Comparison of ENCODE assay signal across 8 cellular contexts in the genomic region with DNA sequence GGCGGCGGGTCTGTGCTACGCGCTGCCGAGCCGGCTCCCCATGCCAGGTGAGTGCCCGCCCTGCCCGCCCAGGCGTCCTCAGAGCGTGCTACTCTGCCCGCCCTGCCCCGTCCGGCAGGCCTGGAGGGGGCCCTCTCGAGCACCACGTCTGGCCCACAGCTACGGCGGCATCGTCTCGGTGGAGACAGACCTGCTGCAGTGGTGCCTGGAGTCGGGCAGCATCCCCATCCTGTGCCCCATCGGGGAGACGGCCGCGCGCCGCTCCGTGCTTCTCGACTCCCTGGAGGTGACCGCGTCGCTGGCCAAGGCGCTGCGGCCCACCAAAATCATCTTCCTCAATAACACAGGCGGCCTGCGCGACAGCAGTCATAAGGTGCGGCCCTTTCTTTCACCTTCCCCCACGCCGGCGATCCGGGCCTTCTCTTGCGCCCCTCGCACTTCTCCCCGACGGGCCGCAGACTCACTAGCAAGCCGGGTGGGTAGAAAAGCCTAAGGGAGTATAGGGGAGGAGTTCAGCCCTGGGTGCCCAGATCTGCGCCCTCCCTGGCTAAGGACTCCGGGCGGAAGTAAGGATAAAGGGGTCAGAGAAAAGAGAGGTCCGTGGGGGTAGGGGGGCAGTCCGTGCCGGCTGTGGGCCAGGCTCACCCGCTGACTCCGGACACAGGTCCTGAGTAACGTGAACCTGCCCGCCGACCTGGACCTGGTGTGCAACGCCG. TPM values are rescaled to one million over a fixed set of nuclear protein-coding genes. Genes with fewer than 3 reads are reported as not detected.
DNase-seq lines count a peak whose midpoint lies in the region; ATAC-seq, FAIRE-seq and TF ChIP-seq lines count a peak whose summit lies in the region.

No MANE protein-coding gene starts in this region.

- H3K9me3 ChIP-seq in BLaER1 (no peaks in the 10 kb centered on the region), mucosa of rectum (ENCODE audit: control insufficient read depth in 2 of 2, low read length in 2 of 2) (no peaks in the 10 kb centered on the region)

- peak overlapping the region in 1 of 2 donors; percentile 91 for H3K27ac Mint-ChIP-seq in effector memory CD8-positive, alpha-beta T cell
- H3K27ac Mint-ChIP-seq in type B pancreatic cell, result peak overlapping the region; percentile 77

- H3K4me2 ChIP-seq in BLaER1, result peak overlapping the region; percentile 100

- peak; percentile 36 for ATAC-seq in effector memory CD8-positive, alpha-beta T cell (replicated peaks)

- H3K9ac ChIP-seq in BLaER1 (peak overlapping the region; percentile 28; the same call in 1 of the 2 replicates), mucosa of rectum (ENCODE audit: low read depth in 1 of 2, low read length in 2 of 2) (peak overlapping the region in 1 of 2 donors; percentile 78)

- H3K4me1 Mint-ChIP-seq in effector memory CD8-positive, alpha-beta T cell (ENCODE audit: low read depth in 2 of 2), result peaks cover 17 to 23% of the 10 kb centered on the region in 2 donors
- peaks cover 13% of the 10 kb centered on the region for H3K4me1 Mint-ChIP-seq in type B pancreatic cell (ENCODE audit: unreplicated experiment)

- H3K4me3 ChIP-seq in BLaER1, result peak overlapping the region; percentile 75
- peak overlapping the region; percentile 41 for H3K4me3 ChIP-seq in HFF-Myc (replicated peaks; ENCODE audit: low read depth, low read length)
- H3K4me3 ChIP-seq in mucosa of rectum (ENCODE audit: low read length in 2 of 2), result peak overlapping the region; percentile 63 to 82

- H3K36me3 ChIP-seq in BLaER1 (peaks cover 12% of the 10 kb centered on the region; the same call in 1 of the 2 replicates), mucosa of rectum (ENCODE audit: control insufficient read depth in 2 of 2, insufficient read depth in 2 of 2, low read length in 2 of 2) (peaks cover 0 to 4% of the 10 kb centered on the region in 2 donors)

- H3K27me3 ChIP-seq in BLaER1, result peaks cover 65% of the 10 kb centered on the region
- H3K27me3 ChIP-seq in mucosa of rectum (ENCODE audit: control insufficient read depth in 2 of 2, insufficient read depth in 2 of 2, low read length in 2 of 2), result peaks cover 12 to 16% of the 10 kb centered on the region in 2 donors

- no peaks in the 10 kb centered on the region for H3K27me3 Mint-ChIP-seq in effector memory CD8-positive, alpha-beta T cell
- peaks cover 51% of the 10 kb centered on the region for H3K27me3 Mint-ChIP-seq in type B pancreatic cell

- DNase-seq in HFF-Myc (ENCODE audit: extremely low read depth, low read depth), result no peak
- peak; percentile 23 for DNase-seq in activated CD4-positive, alpha-beta T cell treated with anti-CD3 and anti-CD28 coated beads for 1 hour
- DNase-seq in effector memory CD8-positive, alpha-beta T cell, result peak; percentile 27 to 40 (median 33)
- DNase-seq in type B pancreatic cell (ENCODE audit: extremely low spot score, unreplicated experiment), result no peak
- no peak for DNase-seq in HTR-8/SVneo (ENCODE audit: insufficient read length, low spot score)
- DNase-seq in midbrain (lab: John Stamatoyannopoulos, UW), result no peak

- H3K9me3 Mint-ChIP-seq in effector memory CD8-positive, alpha-beta T cell, result no peaks in the 10 kb centered on the region
- H3K9me3 Mint-ChIP-seq in type B pancreatic cell, result no peaks in the 10 kb centered on the region

- TF ChIP-seq CTCF in HFF-Myc (IDR thresholded peaks at IDR 0.05; ENCODE audit: low read depth, low read length, missing control alignments), result no peak
- peak; percentile 24 for TF ChIP-seq CTCF in type B pancreatic cell (conservative IDR thresholded peaks at IDR 0.05)

- H3K36me3 Mint-ChIP-seq in effector memory CD8-positive, alpha-beta T cell (ENCODE audit: insufficient read depth), result peaks cover 18% of the 10 kb centered on the region
- H3K36me3 Mint-ChIP-seq in type B pancreatic cell, result peaks cover 6% of the 10 kb centered on the region

- FAIRE-seq in HTR-8/SVneo (lab: Jason Lieb, UNC), result no peak

- peak overlapping the region; percentile 78 to 83 for H3K4me3 Mint-ChIP-seq in effector memory CD8-positive, alpha-beta T cell
- peak overlapping the region; percentile 90 for H3K4me3 Mint-ChIP-seq in type B pancreatic cell

- H3K27ac ChIP-seq in BLaER1 (no peak overlapping the region), mucosa of rectum (ENCODE audit: low read depth in 2 of 2, low read length in 2 of 2) (peak overlapping the region; percentile 68 to 82)

- H3K4me1 ChIP-seq in BLaER1, result peaks cover 41% of the 10 kb centered on the region
- peaks cover 27 to 31% of the 10 kb centered on the region in 2 donors for H3K4me1 ChIP-seq in mucosa of rectum (ENCODE audit: control insufficient read depth in 2 of 2, insufficient read depth in 2 of 2, low read length in 2 of 2)

- peaks cover 27% of the 10 kb centered on the region for H4K20me1 ChIP-seq in BLaER1

RNA-seq across cellular contexts. Expression of gene NAGS, which starts 1.6 kb away (rescaled TPM):
- total RNA-seq in type B pancreatic cell (ENCODE audit: low replicate concordance), result 1.9 and 2.1 TPM in 2 replicates

RNA-seq across cellular contexts. Expression of gene TMEM101, which starts 8.7 kb away (rescaled TPM):
- total RNA-seq in type B pancreatic cell (ENCODE audit: low replicate concordance), result 33.8 and 34.4 TPM in 2 replicates

RNA-seq across cellular contexts. Expression of gene PYY, which starts 52.3 kb away (rescaled TPM):
- 2.3 and 3.5 TPM in 2 replicates for total RNA-seq in type B pancreatic cell (ENCODE audit: low replicate concordance)

Comparison
In these comparisons a context has a peak if more than half of its experiments do, and no peak if none do; other contexts are left out.
1. DNase-seq: peak in activated CD4-positive, alpha-beta T cell treated with anti-CD3 and anti-CD28 coated beads for 1 hour (single experiment) and effector memory CD8-positive, alpha-beta T cell (3 of 3); none in HFF-Myc (single experiment), type B pancreatic cell (single experiment), HTR-8/SVneo (single experiment) and midbrain (single experiment).
2. Peak in every context shown above with its lines, with median percentiles within 50 percentile points of each other: H3K4me3 ChIP-seq.